8 cellular contexts compared by ENCODE assay signal in genomic region chr11:2825886-2826678, GRCh38.
DNase-seq lines count a peak whose midpoint lies in the region; ATAC-seq and TF ChIP-seq lines count a peak whose summit lies in the region.

No MANE protein-coding gene starts in this region.

- H3K27ac ChIP-seq in BLaER1, result peak overlapping the region; percentile 90
- peak overlapping the region; percentile 100 for H3K27ac ChIP-seq in RWPE1

- CTCF ChIA-PET in RWPE1 (lab: Yijun Ruan, JAX), result interaction anchor here (0.7 to 1.4 kb wide), 3 partner anchors 266 to 521 kb away, joined by 3 to 5 read pairs (median 3); no protein-coding TSS in a partner anchor

- no peak for ATAC-seq in GM19395 (IDR thresholded peaks at IDR 0.05; ENCODE audit: unreplicated experiment)

- H3K4me2 ChIP-seq in BLaER1, result peak overlapping the region; percentile 86

- peak overlapping the region; percentile 36 for H3K4me3 ChIP-seq in BLaER1
- no peak overlapping the region for H3K4me3 ChIP-seq in neuron (ENCODE audit: low read length)

- POLR2A ChIA-PET in RWPE1 (lab: Yijun Ruan, JAX; ENCODE audit: low non-redundant PET), result no interaction called here

- peaks cover 42% of the 10 kb centered on the region for H3K9me3 ChIP-seq in BLaER1
- H3K9me3 ChIP-seq in neuron (ENCODE audit: low read length), result peaks cover 7% of the 10 kb centered on the region

- no peaks in the 10 kb centered on the region for H3K27me3 ChIP-seq in BLaER1
- no peaks in the 10 kb centered on the region for H3K27me3 ChIP-seq in neuron (ENCODE audit: insufficient read depth, low read length)

- DNase-seq in RWPE1 (ENCODE audit: low spot score) (peak; percentile 93), fibroblast of gingiva (ENCODE audit: low read depth) (peak; percentile 95), cortex of kidney (lab: John Stamatoyannopoulos, UW) (no peak)
- no peak for DNase-seq in stimulated activated CD4-positive, alpha-beta T cell treated with anti-CD3 and anti-CD28 coated beads, Interleukin-12 subunit alpha, Interleukin-12 subunit beta, amount 100 ng/mL, for 4 hours
- DNase-seq in activated CD4-positive, alpha-beta T cell treated with anti-CD3 and anti-CD28 coated beads for 1 hour, result no peak

- H2AFZ ChIP-seq in neuron (ENCODE audit: low read depth, low read length), result peak overlapping the region; percentile 49

- H4K20me1 ChIP-seq in BLaER1, result no peaks in the 10 kb centered on the region

- TF ChIP-seq CTCF in RWPE1 (conservative IDR thresholded peaks at IDR 0.05; ENCODE audit: low read depth), result no peak

- H3K9ac ChIP-seq in BLaER1, result peak overlapping the region; percentile 72

- H3K4me1 ChIP-seq in BLaER1, result peaks cover 67% of the 10 kb centered on the region
- peaks cover 14% of the 10 kb centered on the region for H3K4me1 ChIP-seq in neuron (ENCODE audit: insufficient read depth, low read length)

- peaks cover 20% of the 10 kb centered on the region for H3K36me3 ChIP-seq in BLaER1
- H3K36me3 ChIP-seq in neuron (ENCODE audit: insufficient read depth, low read length), result no peaks in the 10 kb centered on the region

Comparison
In these comparisons a context has a peak if more than half of its experiments do, and no peak if none do; other contexts are left out.
1. DNase-seq: peak in RWPE1 (single experiment) and fibroblast of gingiva (single experiment); none in stimulated activated CD4-positive, alpha-beta T cell treated with anti-CD3 and anti-CD28 coated beads, Interleukin-12 subunit alpha, Interleukin-12 subunit beta, amount 100 ng/mL, for 4 hours (single experiment), activated CD4-positive, alpha-beta T cell treated with anti-CD3 and anti-CD28 coated beads for 1 hour (single experiment) and cortex of kidney (single experiment).